20 cellular contexts compared by ENCODE assay signal in the genomic region with DNA sequence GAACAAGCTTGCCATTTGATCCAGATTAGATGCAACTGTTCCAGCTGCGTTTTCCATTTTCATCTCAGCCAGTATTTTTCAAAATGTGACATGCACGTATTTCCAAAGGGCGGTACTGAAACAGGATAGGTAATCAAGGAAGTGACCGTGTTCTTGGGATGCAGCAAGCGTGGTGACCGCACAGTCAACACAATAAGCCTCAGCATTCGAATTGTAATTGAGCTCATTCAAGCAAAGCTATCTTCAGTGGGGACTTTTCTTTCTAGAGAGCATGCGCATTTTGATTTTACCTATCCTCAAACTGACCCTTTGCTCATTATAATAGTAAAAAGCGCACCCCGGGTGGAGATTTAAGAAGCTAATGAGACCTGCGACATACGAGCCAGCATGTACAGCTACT. TPM values are rescaled to one million over a fixed set of nuclear protein-coding genes. Genes with fewer than 3 reads are reported as not detected.
"Had no signal": no experiment of that assay in that cellular context is flagged by ENCODE, and none has a peak within 500 bp of the region (broad histone marks: within the 10 kb centered on the region; RNA-seq: fewer than 3 reads in every experiment).

No MANE protein-coding gene starts in this region.

- H3K4me1 ChIP-seq: esophagus muscularis mucosa, gastroesophageal sphincter, stomach, transverse colon had no signal

- DNase-seq: effector memory CD4-positive, alpha-beta T cell; left cardiac atrium; mammary epithelial cell; mucosa of descending colon; natural killer cell; small intestine; stimulated activated CD4-positive, alpha-beta T cell treated with anti-CD3 and anti-CD28 coated beads, Interleukin-12 subunit alpha, Interleukin-12 subunit beta, amount 100 ng/mL, for 4 hours; stimulated activated naive CD4-positive, alpha-beta T cell; stomach; substantia nigra; transverse colon had no signal

- H3K9me3 ChIP-seq: esophagus muscularis mucosa, gastroesophageal sphincter, mucosa of descending colon, stomach, thoracic aorta, transverse colon had no signal

- H3K36me3 Mint-ChIP-seq: natural killer cell had no signal

- H3K36me3 ChIP-seq: esophagus muscularis mucosa, gastroesophageal sphincter, stomach, thoracic aorta, transverse colon had no signal

- H3K4me3 Mint-ChIP-seq: natural killer cell, neural crest cell had no signal

- H3K27me3 ChIP-seq: transverse colon had no signal

- H3K4me1 Mint-ChIP-seq: natural killer cell had no signal

- H3K9me3 Mint-ChIP-seq: natural killer cell, neural crest cell had no signal

- H3K4me3 ChIP-seq: esophagus muscularis mucosa, gastroesophageal sphincter, mucosa of descending colon, stomach, thoracic aorta, transverse colon had no signal

- ATAC-seq: gastroesophageal sphincter, left cardiac atrium, mucosa of descending colon, natural killer cell had no signal

RNA-seq across cellular contexts. Expression of gene ALPP, which starts 3.4 kb away (rescaled TPM):
- total RNA-seq: fibroblast of villous mesenchyme, gastroesophageal sphincter, kidney, left cardiac atrium, liver, mammary epithelial cell, neural crest cell, osteocyte, pulmonary artery endothelial cell, stomach, thoracic aorta, transverse colon had no signal

RNA-seq across cellular contexts. Expression of gene ALPG, which starts 31.5 kb away (rescaled TPM):
- total RNA-seq: esophagus muscularis mucosa, fibroblast of villous mesenchyme, gastroesophageal sphincter, kidney, left cardiac atrium, liver, mammary epithelial cell, natural killer cell, neural crest cell, osteocyte, pulmonary artery endothelial cell, stomach, thoracic aorta, transverse colon had no signal
